ENCODE assay signal across 8 cellular contexts in genomic region chr4:143188325-143189088, GRCh38. TPM values are rescaled to one million over a fixed set of nuclear protein-coding genes. Genes with fewer than 3 reads are reported as not detected.
DNase-seq lines count a peak whose midpoint lies in the region; ATAC-seq, FAIRE-seq and TF ChIP-seq lines count a peak whose summit lies in the region.

No MANE protein-coding gene starts in this region.

- H3K27ac ChIP-seq in BLaER1 treated with 17β-estradiol and CSF1 and Interleukin-3, amounts not matched to agents 10 nM and 100 nM: peak overlapping the region in 5 of 11 experiments; percentile 7 to 46 (median 21); a peak in 5 of 22 replicates
- H3K27ac ChIP-seq in KMS-11: peak overlapping the region; percentile 50

- H3K79me2 ChIP-seq in KMS-11 (ENCODE audit: insufficient read depth, low read depth): peaks cover 89% of the 10 kb centered on the region

- H2AFZ ChIP-seq in KMS-11 (ENCODE audit: low read depth): no peak overlapping the region

- H3K27me3 Mint-ChIP-seq in natural killer cell (ENCODE audit: low read depth in 2 of 2): no peaks in the 10 kb centered on the region

- peak overlapping the region in 10 of 11 experiments; percentile 3 to 96 (median 31); a peak in 13 of 22 replicates for H3K9ac ChIP-seq in BLaER1 treated with 17β-estradiol and CSF1 and Interleukin-3, amounts not matched to agents 10 nM and 100 nM
- H3K9ac ChIP-seq in KMS-11: peak overlapping the region; percentile 85; the same call in 1 of the 2 replicates

- peaks cover 66 to 73% of the 10 kb centered on the region in 2 donors for H3K4me1 Mint-ChIP-seq in natural killer cell

- TF ChIP-seq CTCF in KMS-11 (conservative IDR thresholded peaks at IDR 0.05; ENCODE audit: low read depth, low read length) (no peak), bronchial epithelial cell (IDR thresholded peaks at IDR 0.05; ENCODE audit: insufficient read depth, low read length, severe bottlenecking) (no peak), natural killer cell (IDR thresholded peaks at IDR 0.05) (no peak), GM20000 (IDR thresholded peaks at IDR 0.05; ENCODE audit: extremely low read depth, missing control alignments) (no peak)

- no peaks in the 10 kb centered on the region for H3K9me3 Mint-ChIP-seq in natural killer cell

- peaks cover 34 to 85% (median 68%) of the 10 kb centered on the region in 11 experiments; a peak in 20 of 22 replicates for H4K20me1 ChIP-seq in BLaER1 treated with 17β-estradiol and CSF1 and Interleukin-3, amounts not matched to agents 10 nM and 100 nM
- peaks cover 20% of the 10 kb centered on the region; the same call in 1 of the 2 replicates for H4K20me1 ChIP-seq in KMS-11 (ENCODE audit: insufficient read depth)

- no peaks in the 10 kb centered on the region for H3K36me3 Mint-ChIP-seq in natural killer cell

- peaks cover 38 to 58% (median 53%) of the 10 kb centered on the region in 11 experiments for H3K36me3 ChIP-seq in BLaER1 treated with 17β-estradiol and CSF1 and Interleukin-3, amounts not matched to agents 10 nM and 100 nM
- H3K36me3 ChIP-seq in KMS-11 (ENCODE audit: insufficient read depth): no peaks in the 10 kb centered on the region; the same call in 1 of the 2 replicates
- H3K36me3 ChIP-seq in bronchial epithelial cell (ENCODE audit: control insufficient read depth, insufficient read depth, low read length): peaks cover 2% of the 10 kb centered on the region

- peaks cover 14 to 40% (median 37%) of the 10 kb centered on the region in 10 experiments for H3K4me1 ChIP-seq in BLaER1 treated with 17β-estradiol and CSF1 and Interleukin-3, amounts not matched to agents 10 nM and 100 nM
- H3K4me1 ChIP-seq in KMS-11 (ENCODE audit: low read depth, poor library complexity, severe bottlenecking): peaks cover 42% of the 10 kb centered on the region

- peak overlapping the region; percentile 82 to 98 (median 87) for H3K4me2 ChIP-seq in BLaER1 treated with 17β-estradiol and CSF1 and Interleukin-3, amounts not matched to agents 10 nM and 100 nM
- H3K4me2 ChIP-seq in KMS-11: peak overlapping the region; percentile 92

- DNase-seq in bronchial epithelial cell (ENCODE audit: low read depth): peak; percentile 40
- DNase-seq in natural killer cell: no peak
- DNase-seq in germinal center (ENCODE audit: low spot score): no peak
- DNase-seq in GM20000 (ENCODE audit: low spot score): no peak
- no peak for DNase-seq in activated CD4-positive, CD25-positive, alpha-beta regulatory T cell (lab: John Stamatoyannopoulos, UW)
- DNase-seq in SIG-M5 treated with dmso at 0.1 percent for 504 hours (lab: John Stamatoyannopoulos, UW; ENCODE audit: unreplicated experiment): no peak

- no peak for ATAC-seq in natural killer cell

- H3K9me3 ChIP-seq in BLaER1 treated with 17β-estradiol and CSF1 and Interleukin-3, amounts not matched to agents 10 nM and 100 nM (replicated peaks in 1 of 11): no peaks in the 10 kb centered on the region

- H3K27ac Mint-ChIP-seq in natural killer cell: peak overlapping the region; percentile 50 to 99

- H3K4me3 Mint-ChIP-seq in natural killer cell: peak overlapping the region; percentile 99

- no peaks in the 10 kb centered on the region for H3K27me3 ChIP-seq in BLaER1 treated with 17β-estradiol and CSF1 and Interleukin-3, amounts not matched to agents 10 nM and 100 nM
- H3K27me3 ChIP-seq in KMS-11 (ENCODE audit: insufficient read depth, low read depth): no peaks in the 10 kb centered on the region
- no peaks in the 10 kb centered on the region for H3K27me3 ChIP-seq in bronchial epithelial cell (ENCODE audit: control insufficient read depth, insufficient read depth, low read length)

- intact Hi-C loops in natural killer cell (cut with micrococcal nuclease): loop anchor here (10.0 kb wide), 1 partner anchor 1964 kb away; the partner anchor contains the start of gene ZNF330

- peak overlapping the region; percentile 83 to 100 (median 96); a peak in 19 of 20 replicates for H3K4me3 ChIP-seq in BLaER1 treated with 17β-estradiol and CSF1 and Interleukin-3, amounts not matched to agents 10 nM and 100 nM
- no peak overlapping the region for H3K4me3 ChIP-seq in KMS-11 (IDR thresholded peaks at IDR 0.05; ENCODE audit: insufficient read depth, low read depth, low read length)
- no peak overlapping the region for H3K4me3 ChIP-seq in bronchial epithelial cell (ENCODE audit: low read depth, low read length)

- FAIRE-seq in bronchial epithelial cell (lab: Jason Lieb, UNC): no peak

RNA-seq across cellular contexts. Expression of gene USP38, which starts 3.8 kb away (rescaled TPM):
- total RNA-seq in bronchial epithelial cell (18.4 and 20.5 TPM in 2 replicates), natural killer cell (10 to 100 TPM; 35.6 to 39.5 (median 36.7) TPM)

Comparison
In these comparisons a context has a peak if more than half of its experiments do, and no peak if none do; other contexts are left out.
1. H3K4me3 ChIP-seq: peak in BLaER1 treated with 17β-estradiol and CSF1 and Interleukin-3, amounts not matched to agents 10 nM and 100 nM (10 of 10); none in KMS-11 (single experiment) and bronchial epithelial cell (single experiment).